ENCODE assay signal across 28 cellular contexts in genomic region chr12:84982888-84983287, GRCh38. TPM values are rescaled to one million over a fixed set of nuclear protein-coding genes. Genes with fewer than 3 reads are reported as not detected.
"Had no signal": no experiment of that assay in that cellular context is flagged by ENCODE, and none has a peak within 500 bp of the region (broad histone marks: within the 10 kb centered on the region; RNA-seq: fewer than 3 reads in every experiment).

No MANE protein-coding gene starts in this region.

- H3K4me1 ChIP-seq: SJSA1 had no signal

- H3K27me3 Mint-ChIP-seq: activated naive CD8-positive, alpha-beta T cell; brain; central memory CD8-positive, alpha-beta T cell had no signal

- H3K27ac Mint-ChIP-seq: activated CD8-positive, alpha-beta T cell treated with anti-CD3 and anti-CD28 coated beads, Interleukin-2, amount 10 ng/mL, durations not matched to agents 7 days and 5 days; activated naive CD8-positive, alpha-beta T cell; brain; T-helper 1 cell treated with Interleukin-12 subunit alpha and Interleukin-12 subunit beta and Interleukin-4 antibody, amounts not matched to agents 30 μg/mL and 1 μg/mL, for 36 hours had no signal

- H3K9me3 Mint-ChIP-seq: brain; T-helper 1 cell treated with Interleukin-12 subunit alpha and Interleukin-12 subunit beta and Interleukin-4 antibody, amounts not matched to agents 30 μg/mL and 1 μg/mL, for 36 hours had no signal

- H3K4me3 Mint-ChIP-seq: activated CD8-positive, alpha-beta T cell treated with anti-CD3 and anti-CD28 coated beads, Interleukin-2, amount 10 ng/mL, durations not matched to agents 7 days and 5 days; activated naive CD8-positive, alpha-beta T cell; brain; central memory CD8-positive, alpha-beta T cell; T-helper 1 cell treated with Interleukin-12 subunit alpha and Interleukin-12 subunit beta and Interleukin-4 antibody, amounts not matched to agents 30 μg/mL and 1 μg/mL, for 36 hours had no signal

- H3K4me1 Mint-ChIP-seq: central memory CD8-positive, alpha-beta T cell had no signal

- H3K36me3 ChIP-seq: SJSA1 had no signal

- DNase-seq: activated CD4-positive, alpha-beta T cell treated with anti-CD3 and anti-CD28 coated beads for 48 hours; activated CD4-positive, alpha-beta T cell treated with anti-CD3 and anti-CD28 coated beads, Interleukin-2, amount 50 U/mL, for 4 hours; activated CD4-positive, CD25-positive, alpha-beta regulatory T cell treated with anti-CD3 and anti-CD28 coated beads, Interleukin-2, amount 50 U/mL, for 72 hours; activated CD8-positive, alpha-beta memory T cell treated with anti-CD3 and anti-CD28 coated beads, Interleukin-2, amount 50 U/mL, for 48 hours; activated CD8-positive, alpha-beta T cell treated with anti-CD3 and anti-CD28 coated beads, Interleukin-2, amount 10 ng/mL, durations not matched to agents 7 days and 5 days; activated naive CD4-positive, alpha-beta T cell; activated T-cell treated with anti-CD3 and anti-CD28 coated beads, Interleukin-2, amount 50 U/mL, for 1 hour; amygdala; Kasumi-1; KBM-7; NCI-H1092; NCI-H1417; NCI-H1694; NCI-H2029; NCI-H2107; NCI-H2171 treated with DMSO at 0.1 percent for 48 hours; NCI-H226; NCI-H526; NCI-H774; PC-3; SHP77 had no signal

- H3K27ac ChIP-seq: SJSA1 had no signal

- H3K9me3 ChIP-seq: SJSA1 had no signal

- H3K4me3 ChIP-seq: SJSA1 had no signal

- FAIRE-seq: astrocyte, RCC 7860 had no signal

- H3K36me3 Mint-ChIP-seq: activated naive CD8-positive, alpha-beta T cell; brain had no signal

- H3K27me3 ChIP-seq: SJSA1 had no signal

RNA-seq across cellular contexts. Expression of gene TSPAN19, which starts 53.2 kb away (rescaled TPM):
- total RNA-seq: activated CD8-positive, alpha-beta T cell treated with anti-CD3 and anti-CD28 coated beads, Interleukin-2, amount 10 ng/mL, durations not matched to agents 7 days and 5 days; astrocyte; PC-3; SJSA1 had no signal

RNA-seq across cellular contexts. Expression of gene LRRIQ1, which starts 53.3 kb away (rescaled TPM):
- total RNA-seq: activated CD8-positive, alpha-beta T cell treated with anti-CD3 and anti-CD28 coated beads, Interleukin-2, amount 10 ng/mL, durations not matched to agents 7 days and 5 days; SJSA1 had no signal
